Comparison of ENCODE assay signal across 3 cellular contexts in the genomic region with DNA sequence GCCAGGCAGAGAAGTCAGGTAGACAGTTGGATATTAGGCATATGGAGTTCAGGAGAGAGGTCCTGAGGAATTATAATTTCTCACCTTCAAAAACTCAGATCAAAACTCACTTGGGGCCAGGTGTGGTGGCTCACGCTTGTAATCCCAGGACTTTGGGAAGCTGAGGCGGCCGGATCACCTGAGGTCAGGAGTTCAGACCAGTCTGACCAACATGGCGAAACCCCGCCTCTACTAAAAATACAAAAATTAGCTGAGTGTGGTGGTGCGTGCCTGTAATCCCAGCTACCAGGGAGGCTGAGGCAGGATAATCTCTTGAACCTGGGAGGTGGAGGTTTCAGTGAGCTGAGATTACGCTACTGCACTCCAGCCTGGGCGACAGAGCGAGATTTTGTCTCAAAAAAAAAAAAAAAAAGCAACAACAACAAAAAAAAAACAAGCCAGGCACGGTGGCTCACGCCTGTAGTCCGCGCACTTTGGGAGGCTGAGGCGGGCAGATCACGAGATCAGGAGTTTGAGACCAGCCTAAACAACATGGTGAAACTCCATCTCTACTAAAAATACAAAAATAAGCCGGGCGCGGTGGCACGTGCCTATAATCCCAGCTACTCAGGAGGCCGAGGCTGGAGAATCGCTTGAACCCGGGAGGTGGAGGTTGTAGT. TPM values are rescaled to one million over a fixed set of nuclear protein-coding genes. Genes with fewer than 3 reads are reported as not detected.
"Had no signal": no experiment of that assay in that cellular context is flagged by ENCODE, and none has a peak within 500 bp of the region (broad histone marks: within the 10 kb centered on the region; RNA-seq: fewer than 3 reads in every experiment).

No MANE protein-coding gene starts in this region.

RNA-seq across cellular contexts. Expression of a gene that starts 22.8 kb away (rescaled TPM):
- total RNA-seq: lung microvascular endothelial cell had no signal
- polyA plus RNA-seq: keratinocyte had no signal

RNA-seq across cellular contexts. Expression of a gene that starts 42.9 kb away (rescaled TPM):
- total RNA-seq: lung microvascular endothelial cell had no signal
- polyA plus RNA-seq: naive thymus-derived CD8-positive, alpha-beta T cell had no signal
